Comparison of ENCODE assay signal across 8 cellular contexts in genomic region chr1:148952938-148953616, GRCh38.
DNase-seq lines count a peak whose midpoint lies in the region; ATAC-seq, FAIRE-seq and TF ChIP-seq lines count a peak whose summit lies in the region.
"Not testable (repeated sequence)": the region's sequence is repeated elsewhere in the genome, so short reads cannot be mapped to it uniquely, and the experiment has no call there.

No MANE protein-coding gene starts in this region.

- peak overlapping the region; percentile 78 for H3K4me3 Mint-ChIP-seq in activated CD8-positive, alpha-beta memory T cell treated with anti-CD3 and anti-CD28 coated beads, Interleukin-2, amount 10 ng/mL, durations not matched to agents 7 days and 5 days

- H3K4me3 ChIP-seq in GM06990 (replicated peaks; ENCODE audit: low read depth, low read length) (peak overlapping the region; percentile 64), dorsolateral prefrontal cortex (peak overlapping the region; percentile 20 to 81 (median 64)), pancreas (peak overlapping the region in 3 of 4 donors; percentile 18 to 56 (median 40)), upper lobe of left lung (peak overlapping the region; percentile 51 to 63 (median 57))

- H3K36me3 Mint-ChIP-seq in activated CD8-positive, alpha-beta memory T cell treated with anti-CD3 and anti-CD28 coated beads, Interleukin-2, amount 10 ng/mL, durations not matched to agents 7 days and 5 days, result not testable (repeated sequence)

- H3K27ac Mint-ChIP-seq in activated CD8-positive, alpha-beta memory T cell treated with anti-CD3 and anti-CD28 coated beads, Interleukin-2, amount 10 ng/mL, durations not matched to agents 7 days and 5 days, result peak overlapping the region; percentile 57

- H3K27ac ChIP-seq in dorsolateral prefrontal cortex, result peak overlapping the region in 40 of 59 donors; percentile 21 to 89 (median 72)
- H3K27ac ChIP-seq in pancreas, result peak overlapping the region in 1 of 4 donors; percentile 39
- peak overlapping the region in 3 of 4 donors; percentile 13 to 86 (median 53) for H3K27ac ChIP-seq in upper lobe of left lung

- H3K9me3 Mint-ChIP-seq in activated CD8-positive, alpha-beta memory T cell treated with anti-CD3 and anti-CD28 coated beads, Interleukin-2, amount 10 ng/mL, durations not matched to agents 7 days and 5 days (ENCODE audit: low read depth), result not testable (repeated sequence)

- FAIRE-seq in pancreas (lab: Jason Lieb, UNC), result not testable (repeated sequence)

- not testable (repeated sequence) for H3K36me3 ChIP-seq in GM06990 (ENCODE audit: control insufficient read depth, insufficient read depth, low read length); pancreas; upper lobe of left lung

- not testable (repeated sequence) for H3K9me3 ChIP-seq in pancreas, upper lobe of left lung

- TF ChIP-seq CTCF in GM06990 (IDR thresholded peaks at IDR 0.05; ENCODE audit: insufficient read depth, low read length, poor library complexity, severe bottlenecking); dorsolateral prefrontal cortex (IDR thresholded peaks at IDR 0.05 in 54 of 56, conservative IDR thresholded peaks at IDR 0.05 in 2 of 56; ENCODE audit: low read depth in 1 of 56, partially characterized antibody in 56 of 56); pancreas (IDR thresholded peaks at IDR 0.05); upper lobe of left lung (IDR thresholded peaks at IDR 0.05): not testable (repeated sequence)

- H3K4me1 ChIP-seq in pancreas, upper lobe of left lung: not testable (repeated sequence)

- H3K27me3 ChIP-seq in GM06990 (replicated peaks; ENCODE audit: control insufficient read depth, insufficient read depth, low read length); dorsolateral prefrontal cortex; pancreas; upper lobe of left lung: not testable (repeated sequence)

- ATAC-seq in HG02943 (IDR thresholded peaks at IDR 0.05; ENCODE audit: low read depth, unreplicated experiment) (peak; percentile 4), pancreas (peak in 2 of 4 donors; percentile 1), upper lobe of left lung (ENCODE audit: low FRiP score in 2 of 2) (peak in 1 of 2 donors; percentile 2)
- not testable (repeated sequence) for ATAC-seq in activated CD8-positive, alpha-beta memory T cell treated with anti-CD3 and anti-CD28 coated beads, Interleukin-2, amount 10 ng/mL, durations not matched to agents 7 days and 5 days

- DNase-seq in GM06990 (ENCODE audit: extremely low read depth, insufficient read length) (peak; percentile 15), NCI-H526 treated with DMSO at 0.1 percent for 48 hours (lab: John Stamatoyannopoulos, UW) (peak; percentile 64), dorsolateral prefrontal cortex (peak in 8 of 10 donors; percentile 23 to 48 (median 39)), iPS-NIHi7 (ENCODE audit: extremely low spot score) (peak; percentile 1), pancreas (peak in 3 of 6 donors; percentile 15 to 22 (median 20)), upper lobe of left lung (peak in 1 of 2 donors; percentile 20)
- DNase-seq in activated CD8-positive, alpha-beta memory T cell treated with anti-CD3 and anti-CD28 coated beads, Interleukin-2, amount 10 ng/mL, durations not matched to agents 7 days and 5 days, result peak; percentile 58

- WGBS in pancreas, 2 donors, result 1 to 4% methylated on average over 23 to 24 of the region's 28 CpGs
- WGBS in upper lobe of left lung, 2 donors, result 10 to 12% methylated on average over 5 to 21 of the region's 28 CpGs

- peaks cover 14% of the 10 kb centered on the region for H3K4me1 Mint-ChIP-seq in activated CD8-positive, alpha-beta memory T cell treated with anti-CD3 and anti-CD28 coated beads, Interleukin-2, amount 10 ng/mL, durations not matched to agents 7 days and 5 days

- intact Hi-C loops in dorsolateral prefrontal cortex (cut with DNase I); pancreas (cut with DNase I): not testable (repeated sequence)

- CTCF ChIA-PET in activated CD8-positive, alpha-beta memory T cell treated with anti-CD3 and anti-CD28 coated beads, Interleukin-2, amount 10 ng/mL, durations not matched to agents 7 days and 5 days (lab: Charles Lee), result not testable (repeated sequence)

- TF ChIP-seq EP300 in upper lobe of left lung (IDR thresholded peaks at IDR 0.05), result not testable (repeated sequence)

- not testable (repeated sequence) for H3K27me3 Mint-ChIP-seq in activated CD8-positive, alpha-beta memory T cell treated with anti-CD3 and anti-CD28 coated beads, Interleukin-2, amount 10 ng/mL, durations not matched to agents 7 days and 5 days

- TF ChIP-seq POLR2A in upper lobe of left lung (IDR thresholded peaks at IDR 0.05), result not testable (repeated sequence)
